11 cellular contexts compared by ENCODE assay signal in the genomic region with DNA sequence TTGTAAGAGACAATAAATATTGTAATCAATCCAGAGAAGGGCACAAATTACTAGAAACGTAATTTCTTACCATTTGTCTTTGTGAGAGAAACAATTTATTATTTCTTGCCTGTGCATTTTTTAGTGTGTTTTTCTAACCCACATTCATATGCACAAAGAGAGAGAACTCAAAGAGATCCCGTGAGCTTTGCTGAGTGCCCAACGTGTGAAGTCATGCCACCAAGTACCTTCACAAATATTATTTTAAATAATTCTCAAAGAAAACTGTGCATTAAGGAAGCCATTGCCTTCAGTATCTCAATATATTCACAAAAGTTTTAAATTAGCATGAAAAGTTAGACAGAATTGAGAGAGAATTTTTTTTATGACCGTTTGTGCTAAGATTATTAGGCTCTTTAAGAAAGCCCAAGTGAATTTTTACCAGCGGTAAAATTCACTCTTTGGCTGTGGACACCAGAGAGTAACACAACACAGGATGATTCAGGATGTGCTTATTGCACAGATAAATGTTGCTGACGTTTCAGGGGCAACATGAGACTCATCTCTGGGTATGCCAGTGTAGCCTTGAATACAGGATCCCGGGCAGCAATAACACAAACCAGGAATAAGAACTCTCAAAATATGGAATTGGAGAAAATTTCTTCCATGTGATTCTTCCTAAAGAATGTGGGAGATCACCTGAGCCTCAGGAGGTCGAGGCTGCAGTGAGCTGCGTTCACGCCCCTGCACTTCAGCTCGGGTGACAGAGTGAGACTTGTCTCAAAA. TPM values are rescaled to one million over a fixed set of nuclear protein-coding genes. Genes with fewer than 3 reads are reported as not detected.
A peak's percentile ranks its signal among the peaks of the same experiment; 100 is the strongest.
DNase-seq lines count a peak whose midpoint lies in the region; ATAC-seq, FAIRE-seq and TF ChIP-seq lines count a peak whose summit lies in the region.
"Had no signal": no experiment of that assay in that cellular context is flagged by ENCODE, and none has a peak within 500 bp of the region (broad histone marks: within the 10 kb centered on the region; RNA-seq: fewer than 3 reads in every experiment).

No MANE protein-coding gene starts in this region.

- H3K27ac Mint-ChIP-seq in natural killer cell treated with Interleukin-12 subunit alpha and Interleukin-12 subunit beta and Interleukin-15 and Interleukin-18, amount 100 ng/mL, for 72 hours: peak overlapping the region; percentile 97 to 99
- no peak overlapping the region for H3K27ac Mint-ChIP-seq in WTC11

- CTCF ChIA-PET in K562 (lab: Yijun Ruan, JAX; ENCODE audit: low intra/inter-chr PET ratio): no interaction called here
- CTCF ChIA-PET in WTC11 (lab: Charles Lee): interaction anchor here (1.3 kb wide), 1 partner anchor 22 kb away, joined by 4 read pairs; no protein-coding TSS in a partner anchor
- CTCF ChIA-PET in HEK293T (lab: Yijun Ruan, JAX): no interaction called here

- no peak for TF ChIP-seq EP300 in K562 (IDR thresholded peaks at IDR 0.05; ENCODE audit: low read length)

- peak overlapping the region; percentile 72 to 93 (median 80) for H3K4me3 ChIP-seq in BLaER1 treated with 17β-estradiol and CSF1 and Interleukin-3, amounts not matched to agents 10 nM and 100 nM
- peak overlapping the region; percentile 97 for H3K4me3 ChIP-seq in Jurkat, Clone E6-1 (ENCODE audit: low read length)
- H3K4me3 ChIP-seq in K562: no peak overlapping the region
- H3K4me3 ChIP-seq: MG63 had no signal

- peaks cover 11 to 67% (median 50%) of the 10 kb centered on the region in 11 experiments; a peak in 20 of 22 replicates for H4K20me1 ChIP-seq in BLaER1 treated with 17β-estradiol and CSF1 and Interleukin-3, amounts not matched to agents 10 nM and 100 nM
- H4K20me1 ChIP-seq in K562 (replicated peaks; ENCODE audit: control insufficient read depth, insufficient read depth, low read length): no peaks in the 10 kb centered on the region

- TF ChIP-seq CTCF in K562 (IDR thresholded peaks at IDR 0.05 in 2 of 3, conservative IDR thresholded peaks at IDR 0.05 in 1 of 3; ENCODE audit: insufficient read depth in 2 of 3, low read depth in 1 of 3, low read length in 3 of 3) (no peak), WTC11 (IDR thresholded peaks at IDR 0.05) (no peak)

- H3K4me1 ChIP-seq in BLaER1 treated with 17β-estradiol and CSF1 and Interleukin-3, amounts not matched to agents 10 nM and 100 nM: peaks cover 60 to 84% (median 73%) of the 10 kb centered on the region in 10 experiments
- H3K4me1 ChIP-seq in K562 (replicated peaks in 1 of 2; ENCODE audit: control insufficient read depth in 2 of 2, insufficient read depth in 2 of 2, low read length in 2 of 2): no peaks in the 10 kb centered on the region; a peak in 2 of 5 replicates

- 39% methylated on average over 10 of the region's 11 CpGs for WGBS in K562 (ENCODE audit: insufficient coverage, low coverage, missing lambda C conversion rate)

- H3K9me3 ChIP-seq in BLaER1 treated with 17β-estradiol and CSF1 and Interleukin-3, amounts not matched to agents 10 nM and 100 nM (replicated peaks in 1 of 11): no peaks in the 10 kb centered on the region
- H3K9me3 ChIP-seq in K562 (replicated peaks; ENCODE audit: control insufficient read depth, insufficient read depth, low read depth, low read length): no peaks in the 10 kb centered on the region
- H3K9me3 ChIP-seq: MG63 had no signal

- intact Hi-C loops in K562 (cut with micrococcal nuclease): no loop called here

- no peak for TF ChIP-seq RAD21 in K562 (CRISPR knock-in tag; conservative IDR thresholded peaks at IDR 0.05 in 1 of 2, IDR thresholded peaks at IDR 0.05 in 1 of 2)

- peak overlapping the region; percentile 81 to 93 (median 87) for H3K9ac ChIP-seq in BLaER1 treated with 17β-estradiol and CSF1 and Interleukin-3, amounts not matched to agents 10 nM and 100 nM
- H3K9ac ChIP-seq in K562 (ENCODE audit: insufficient read depth in 1 of 2, low read depth in 2 of 2, low read length in 2 of 2): no peak overlapping the region

- ATAC-seq in K562: no peak
- no peak for ATAC-seq in natural killer cell treated with Interleukin-12 subunit alpha and Interleukin-12 subunit beta and Interleukin-15 and Interleukin-18, amount 100 ng/mL, for 72 hours
- no peak for ATAC-seq in WTC11
- ATAC-seq in HG03342 (IDR thresholded peaks at IDR 0.05; ENCODE audit: unreplicated experiment): no peak

- peak overlapping the region; percentile 99 for H3K4me3 Mint-ChIP-seq in natural killer cell treated with Interleukin-12 subunit alpha and Interleukin-12 subunit beta and Interleukin-15 and Interleukin-18, amount 100 ng/mL, for 72 hours
- no peak overlapping the region for H3K4me3 Mint-ChIP-seq in WTC11

- H3K9me3 Mint-ChIP-seq in natural killer cell treated with Interleukin-12 subunit alpha and Interleukin-12 subunit beta and Interleukin-15 and Interleukin-18, amount 100 ng/mL, for 72 hours: no peaks in the 10 kb centered on the region
- H3K9me3 Mint-ChIP-seq in WTC11: no peaks in the 10 kb centered on the region

- peaks cover 10% of the 10 kb centered on the region for H3K36me3 Mint-ChIP-seq in natural killer cell treated with Interleukin-12 subunit alpha and Interleukin-12 subunit beta and Interleukin-15 and Interleukin-18, amount 100 ng/mL, for 72 hours
- no peaks in the 10 kb centered on the region for H3K36me3 Mint-ChIP-seq in WTC11

- H3K9me1 ChIP-seq in K562 (ENCODE audit: control insufficient read depth, insufficient read depth, low read length): no peaks in the 10 kb centered on the region

- H2AFZ ChIP-seq in K562 (ENCODE audit: low read depth, low read length): no peak overlapping the region

- no peak for DNase-seq in Jurkat, Clone E6-1 (ENCODE audit: low read depth, low spot score)
- DNase-seq in K562 (ENCODE audit: extremely low read depth in 1 of 4, low spot score in 3 of 4) (no peak), WTC11 (ENCODE audit: low spot score) (no peak), HEK293T (ENCODE audit: extremely low spot score) (no peak), medulla oblongata (ENCODE audit: extremely low spot score) (no peak)
- DNase-seq in natural killer cell treated with Interleukin-12 subunit alpha and Interleukin-12 subunit beta and Interleukin-15 and Interleukin-18, amount 100 ng/mL, for 72 hours (ENCODE audit: low spot score): no peak
- DNase-seq: MG63, midbrain had no signal

- H3K27me3 Mint-ChIP-seq in natural killer cell treated with Interleukin-12 subunit alpha and Interleukin-12 subunit beta and Interleukin-15 and Interleukin-18, amount 100 ng/mL, for 72 hours: no peaks in the 10 kb centered on the region
- no peaks in the 10 kb centered on the region; the same call in 1 of the 2 replicates for H3K27me3 Mint-ChIP-seq in WTC11 (ENCODE audit: low read depth)

- H3K27me3 ChIP-seq in BLaER1 treated with 17β-estradiol and CSF1 and Interleukin-3, amounts not matched to agents 10 nM and 100 nM: no peaks in the 10 kb centered on the region
- no peaks in the 10 kb centered on the region for H3K27me3 ChIP-seq in K562 (ENCODE audit: control insufficient read depth in 2 of 2, insufficient read depth in 2 of 2, low read length in 2 of 2)
- H3K27me3 ChIP-seq: MG63 had no signal

- no peak for FAIRE-seq in K562 (lab: Jason Lieb, UNC)

- H3K27ac ChIP-seq in BLaER1 treated with 17β-estradiol and CSF1 and Interleukin-3, amounts not matched to agents 10 nM and 100 nM: peak overlapping the region; percentile 70 to 96 (median 92)
- H3K27ac ChIP-seq in K562 (ENCODE audit: extremely low read depth, low read depth, low read length): no peak overlapping the region

- in situ Hi-C loops in K562 (cut with MboI): loop anchor here (25.0 kb wide), 1 partner anchor 746 kb away; no protein-coding TSS in a partner anchor

- peaks cover 0 to 54% (median 26%) of the 10 kb centered on the region in 11 experiments; a peak in 15 of 22 replicates for H3K36me3 ChIP-seq in BLaER1 treated with 17β-estradiol and CSF1 and Interleukin-3, amounts not matched to agents 10 nM and 100 nM
- H3K36me3 ChIP-seq in K562 (ENCODE audit: control insufficient read depth, insufficient read depth, low read length): no peaks in the 10 kb centered on the region
- H3K36me3 ChIP-seq: MG63 had no signal

- no peaks in the 10 kb centered on the region for H3K79me2 ChIP-seq in K562 (ENCODE audit: control insufficient read depth, insufficient read depth, low read length)

- TF ChIP-seq POLR2A in K562 (conservative IDR thresholded peaks at IDR 0.05): no peak

- peaks cover 64 to 85% of the 10 kb centered on the region in 2 donors for H3K4me1 Mint-ChIP-seq in natural killer cell treated with Interleukin-12 subunit alpha and Interleukin-12 subunit beta and Interleukin-15 and Interleukin-18, amount 100 ng/mL, for 72 hours (ENCODE audit: low read depth in 2 of 2)
- H3K4me1 Mint-ChIP-seq in WTC11: peaks cover 42% of the 10 kb centered on the region

- peak overlapping the region; percentile 92 to 99 (median 98) for H3K4me2 ChIP-seq in BLaER1 treated with 17β-estradiol and CSF1 and Interleukin-3, amounts not matched to agents 10 nM and 100 nM
- no peak overlapping the region for H3K4me2 ChIP-seq in K562 (ENCODE audit: insufficient read depth, low read length)

- POLR2A ChIA-PET in K562 (lab: Yijun Ruan, JAX): no interaction called here
- POLR2A ChIA-PET in WTC11 (lab: Charles Lee): no interaction called here
- POLR2A ChIA-PET in HEK293T (lab: Yijun Ruan, JAX): no interaction called here

- no TSS peak for BruUV-seq in K562 (replicated peaks; lab: Mats Ljungman, UMichigan)

RNA-seq across cellular contexts. Expression of a gene that starts 2.9 kb away (rescaled TPM):
- polyA plus RNA-seq in Jurkat, Clone E6-1 (2012; ENCODE audit: insufficient read depth, insufficient read length): 2,420 TPM
- 0.39 TPM in 1 of 2 replicates, not detected in the other for total RNA-seq in K562 (2011; cell fraction: chromatin; rRNA removed; ENCODE audit: low replicate concordance)
- total RNA-seq in K562 (2011; cell fraction: nucleolus; rRNA removed): 0.53 TPM in 1 of 2 replicates, not detected in the other
- 0.76 and 0.81 TPM in 2 replicates for total RNA-seq in K562 (2011; cell fraction: nucleoplasm; rRNA removed)
- total RNA-seq in K562 (2014; rRNA removed): 63.2 and 100 TPM in 2 replicates
- 67.3 and 68.7 TPM in 2 replicates for total RNA-seq in K562 (2014; rRNA removed; fragmentation: Illumina TruSeq; extraction: Trizol)
- 145 and 151 TPM in 2 replicates for total RNA-seq in K562 (2015; rRNA removed; fragmentation: Illumina TruSeq; extraction: Trizol)
- total RNA-seq in K562 (2021): 51.1 and 55.8 TPM in 2 replicates
- 9.5 and 21.9 TPM in 2 replicates for polyA plus RNA-seq in K562 (2011; rRNA removed)
- 11.3 and 35.3 TPM in 2 replicates for polyA plus RNA-seq in K562 (2011; cell fraction: cytosol; rRNA removed)
- 2.8 and 7.8 TPM in 2 replicates for polyA plus RNA-seq in K562 (2011; cell fraction: nucleus; rRNA removed)
- 132 and 187 TPM in 2 replicates for polyA plus RNA-seq in K562 (2012)
- polyA plus RNA-seq in K562 (2014; fragmentation: Illumina TruSeq; extraction: Trizol): 114 and 145 TPM in 2 replicates
- polyA plus RNA-seq in K562 (2014; fragmentation: Nextera tagmentation; extraction: Ambion mirVana): 100 to 1,000 TPM; 171 to 204 TPM
- 90.4 and 116 TPM in 2 replicates for polyA plus RNA-seq in K562 (2014; rRNA removed)
- polyA minus RNA-seq in K562 (2011; rRNA and poly(A)+ RNA removed): 12.7 and 19.3 TPM in 2 replicates
- polyA minus RNA-seq in K562 (2011; cell fraction: cytosol; rRNA and poly(A)+ RNA removed): 3.9 and 4.3 TPM in 2 replicates
- 0.27 and 4.2 TPM in 2 replicates for polyA minus RNA-seq in K562 (2011; cell fraction: nucleus; rRNA and poly(A)+ RNA removed)
- 100 to 1,000 TPM; 412 to 543 TPM for total RNA-seq in natural killer cell treated with Interleukin-12 subunit alpha and Interleukin-12 subunit beta and Interleukin-15 and Interleukin-18, amount 100 ng/mL, for 72 hours
- 0.80 to 2.3 TPM (median 1.6 TPM) in 3 replicates for total RNA-seq in WTC11 (2021)

RNA-seq across cellular contexts. Expression of a gene that starts 14.3 kb away (rescaled TPM):
- not detected for polyA plus RNA-seq in Jurkat, Clone E6-1 (2012; ENCODE audit: insufficient read depth, insufficient read length)
- not detected in 2 replicates for total RNA-seq in K562 (2011; cell fraction: chromatin; rRNA removed; ENCODE audit: low replicate concordance)
- not detected in 2 replicates for total RNA-seq in K562 (2011; cell fraction: nucleolus; rRNA removed)
- total RNA-seq in K562 (2011; cell fraction: nucleoplasm; rRNA removed): not detected in 2 replicates
- total RNA-seq in K562 (2014; rRNA removed) (not detected in 2 replicates), K562 (2014; rRNA removed; fragmentation: Illumina TruSeq; extraction: Trizol) (not detected in 2 replicates), K562 (2015; rRNA removed; fragmentation: Illumina TruSeq; extraction: Trizol) (not detected in 2 replicates), K562 (2021) (not detected in 2 replicates), WTC11 (2021) (not detected in 3 replicates)
- polyA plus RNA-seq in K562 (2011; rRNA removed) (not detected in 2 replicates), K562 (2014; fragmentation: Illumina TruSeq; extraction: Trizol) (not detected in 2 replicates), K562 (2014; fragmentation: Nextera tagmentation; extraction: Ambion mirVana) (under 1 TPM in 1 of 2 experiments, not detected in 1; 0.15 TPM), K562 (2014; rRNA removed) (not detected in 2 replicates)
- polyA plus RNA-seq in K562 (2011; cell fraction: cytosol; rRNA removed): not detected in 2 replicates
- polyA plus RNA-seq in K562 (2011; cell fraction: nucleus; rRNA removed): 0.22 TPM in 1 of 2 replicates, not detected in the other
- polyA plus RNA-seq in K562 (2012): not detected in 2 replicates
- not detected in 2 replicates for polyA minus RNA-seq in K562 (2011; rRNA and poly(A)+ RNA removed)
- polyA minus RNA-seq in K562 (2011; cell fraction: cytosol; rRNA and poly(A)+ RNA removed): not detected in 2 replicates
- polyA minus RNA-seq in K562 (2011; cell fraction: nucleus; rRNA and poly(A)+ RNA removed): not detected in 2 replicates
- not detected for total RNA-seq in natural killer cell treated with Interleukin-12 subunit alpha and Interleukin-12 subunit beta and Interleukin-15 and Interleukin-18, amount 100 ng/mL, for 72 hours
- total RNA-seq: RPMI7951 had no signal

RNA-seq across cellular contexts. Expression of a gene that starts 20.2 kb away (rescaled TPM):
- 7.9 TPM for polyA plus RNA-seq in Jurkat, Clone E6-1 (2012; ENCODE audit: insufficient read depth, insufficient read length)
- total RNA-seq in K562 (2011; cell fraction: chromatin; rRNA removed; ENCODE audit: low replicate concordance): not detected in 2 replicates
- not detected in 2 replicates for total RNA-seq in K562 (2011; cell fraction: nucleolus; rRNA removed)
- not detected in 2 replicates for total RNA-seq in K562 (2011; cell fraction: nucleoplasm; rRNA removed)
- total RNA-seq in K562 (2014; rRNA removed) (0.27 TPM in 1 of 2 replicates, not detected in the other), K562 (2014; rRNA removed; fragmentation: Illumina TruSeq; extraction: Trizol) (0.07 TPM in 1 of 2 replicates, not detected in the other), K562 (2015; rRNA removed; fragmentation: Illumina TruSeq; extraction: Trizol) (0.11 TPM in 1 of 2 replicates, not detected in the other), K562 (2021) (0.13 TPM in 1 of 2 replicates, not detected in the other), WTC11 (2021) (0.09 to 0.14 TPM in 2 of 3 replicates, not detected in the other)
- polyA plus RNA-seq in K562 (2011; rRNA removed) (not detected in 2 replicates), K562 (2014; fragmentation: Illumina TruSeq; extraction: Trizol) (0.08 TPM in 1 of 2 replicates, not detected in the other), K562 (2014; fragmentation: Nextera tagmentation; extraction: Ambion mirVana) (not detected), K562 (2014; rRNA removed) (not detected in 2 replicates)
- polyA plus RNA-seq in K562 (2011; cell fraction: cytosol; rRNA removed): not detected in 2 replicates
- not detected in 2 replicates for polyA plus RNA-seq in K562 (2011; cell fraction: nucleus; rRNA removed)
- polyA plus RNA-seq in K562 (2012): 0.05 TPM in 1 of 2 replicates, not detected in the other
- polyA minus RNA-seq in K562 (2011; rRNA and poly(A)+ RNA removed): not detected in 2 replicates
- polyA minus RNA-seq in K562 (2011; cell fraction: cytosol; rRNA and poly(A)+ RNA removed): not detected in 2 replicates
- not detected in 2 replicates for polyA minus RNA-seq in K562 (2011; cell fraction: nucleus; rRNA and poly(A)+ RNA removed)
- 1 to 10 TPM; 3.2 to 3.7 TPM for total RNA-seq in natural killer cell treated with Interleukin-12 subunit alpha and Interleukin-12 subunit beta and Interleukin-15 and Interleukin-18, amount 100 ng/mL, for 72 hours
- total RNA-seq: RPMI7951 had no signal

Comparison
In these comparisons a context has a peak if more than half of its experiments do, and no peak if none do; other contexts are left out.
1. H3K9ac ChIP-seq: peak in BLaER1 treated with 17β-estradiol and CSF1 and Interleukin-3, amounts not matched to agents 10 nM and 100 nM (11 of 11); none in K562 (0 of 2).